In the genomic region with DNA sequence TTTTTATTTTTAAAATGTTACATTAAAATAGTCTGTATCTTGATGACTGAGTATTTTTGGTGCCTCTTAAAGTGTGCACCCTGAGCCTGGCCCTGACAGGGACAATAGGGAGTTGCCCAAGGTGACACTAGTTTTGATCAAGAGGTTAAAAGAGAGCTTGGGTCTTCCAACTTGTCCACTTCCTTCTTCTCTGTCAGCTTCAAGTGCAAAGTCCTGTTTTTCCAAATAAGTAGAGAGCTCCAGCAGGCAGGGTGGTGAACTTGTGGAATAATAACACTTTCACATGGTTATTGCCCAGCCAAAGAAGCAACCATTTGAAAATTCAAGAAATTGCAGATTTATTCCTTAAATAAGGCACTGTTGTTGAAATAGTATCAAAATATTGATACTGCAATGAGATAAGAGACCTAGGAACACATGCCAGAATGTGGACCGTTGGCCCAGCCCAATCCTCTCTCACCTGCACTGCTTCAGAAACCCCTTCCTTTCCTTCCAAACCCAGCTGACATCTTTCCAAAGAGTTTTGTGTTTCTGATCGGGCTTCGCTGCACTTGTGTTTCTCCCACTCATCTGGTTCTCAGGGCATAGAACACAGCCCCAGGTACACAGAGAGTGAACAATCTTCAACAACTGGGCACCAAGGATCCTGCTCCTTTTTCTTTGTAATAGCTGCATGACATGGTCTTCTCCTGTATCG, we compare ENCODE assay signal across 2 cellular contexts.
TF ChIP-seq lines count a peak whose summit lies in the region.

No MANE protein-coding gene starts in this region.

TF ChIP-seq in HepG2, 621 proteins besides CTCF, POLR2A, EP300 and RAD21:
- TF ChIP-seq SRF (IDR thresholded peaks at IDR 0.05; ENCODE audit: low read depth, low read length) (peak; percentile 83), ELF3 (CRISPR knock-in tag; IDR thresholded peaks at IDR 0.05) (peak; percentile 55; the same call in 1 of the 2 replicates), ZNF652 (CRISPR knock-in tag; IDR thresholded peaks at IDR 0.05; ENCODE audit: borderline replicate concordance, low read depth) (0 out of 2 replicates have a peak, but pooled peaks have one; percentile 32), SAP130 (CRISPR knock-in tag; IDR thresholded peaks at IDR 0.05; ENCODE audit: low read depth) (0 out of 2 replicates have a peak, but pooled peaks have one; percentile 16), HNF4A (CRISPR knock-in tag; IDR thresholded peaks at IDR 0.05) (peak; percentile 43; the same call in 1 of the 2 replicates), ZNF775 (CRISPR knock-in tag; IDR thresholded peaks at IDR 0.05; ENCODE audit: borderline replicate concordance) (no peak), SP4 (CRISPR knock-in tag; IDR thresholded peaks at IDR 0.05) (no peak)

TF ChIP-seq in H1, 55 proteins besides CTCF, POLR2A, EP300 and RAD21:
- TF ChIP-seq JUND (IDR thresholded peaks at IDR 0.05; ENCODE audit: low read length), result no peak
- no peak for TF ChIP-seq YY1 (IDR thresholded peaks at IDR 0.05; ENCODE audit: low read depth, low read length)
- no peak for TF ChIP-seq SAP30 (IDR thresholded peaks at IDR 0.05; ENCODE audit: insufficient read depth, insufficient replicate concordance, low read length)
- no peak for TF ChIP-seq SRF (IDR thresholded peaks at IDR 0.05; ENCODE audit: low read depth, low read length)
- no peak for TF ChIP-seq POLR2AphosphoS5 (IDR thresholded peaks at IDR 0.05; ENCODE audit: low read depth, low read length)
- TF ChIP-seq, protein P1, sequence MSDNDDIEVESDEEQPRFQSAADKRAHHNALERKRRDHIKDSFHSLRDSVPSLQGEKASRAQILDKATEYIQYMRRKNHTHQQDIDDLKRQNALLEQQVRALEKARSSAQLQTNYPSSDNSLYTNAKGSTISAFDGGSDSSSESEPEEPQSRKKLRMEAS (IDR thresholded peaks at IDR 0.05), result no peak
- no peak for TF ChIP-seq RNF2 (IDR thresholded peaks at IDR 0.05; ENCODE audit: borderline replicate concordance, low read depth, low read length, missing control alignments, poor library complexity, severe bottlenecking)
- TF ChIP-seq EZH2 (IDR thresholded peaks at IDR 0.05; ENCODE audit: low read depth, low read length, severe bottlenecking), result peak; percentile 30
- no peak for TF ChIP-seq NANOG (IDR thresholded peaks at IDR 0.05; ENCODE audit: insufficient read depth, low read depth, low read length, poor library complexity, severe bottlenecking)
